In genomic region chr6:101080597-101080996, GRCh38 we compare ENCODE assay signal across 15 cellular contexts.
DNase-seq lines count a peak whose midpoint lies in the region; ATAC-seq and TF ChIP-seq lines count a peak whose summit lies in the region.
"Had no signal": no experiment of that assay in that cellular context is flagged by ENCODE, and none has a peak within 500 bp of the region (broad histone marks: within the 10 kb centered on the region; RNA-seq: fewer than 3 reads in every experiment).

No MANE protein-coding gene starts in this region.

- no peak overlapping the region for H3K4me3 ChIP-seq in epithelial cell of esophagus (ENCODE audit: low read length)
- H3K4me3 ChIP-seq in retinal pigment epithelial cell (ENCODE audit: low read length), result no peak overlapping the region
- H3K4me3 ChIP-seq: heart right ventricle, uterus had no signal

- TF ChIP-seq CTCF in epithelial cell of esophagus (IDR thresholded peaks at IDR 0.05; ENCODE audit: insufficient read depth, low read depth, low read length, missing control alignments), result no peak
- no peak for TF ChIP-seq CTCF in retinal pigment epithelial cell (conservative IDR thresholded peaks at IDR 0.05; ENCODE audit: low read depth, low read length)

- intact Hi-C loops in left cardiac atrium (cut with DNase I), result no loop called here

- ATAC-seq in GM18517 (IDR thresholded peaks at IDR 0.05; ENCODE audit: unreplicated experiment), result no peak
- no peak for ATAC-seq in left cardiac atrium
- ATAC-seq: heart right ventricle had no signal

- in situ Hi-C loops in G401 (cut with HindIII; ENCODE audit: low sequenced_read_pairs), result no loop called here
- in situ Hi-C loops in ACHN (cut with HindIII; ENCODE audit: low pct_ligation_motif_present, low pct_unique_long_range_greater_than_20kb, low sequenced_read_pairs), result no loop called here

- DNase-seq in GM03348 (ENCODE audit: low spot score) (peak; percentile 12), NCI-H69 (lab: John Stamatoyannopoulos, UW) (peak; percentile 9), epithelial cell of esophagus (ENCODE audit: low read depth) (peak; percentile 90), retinal pigment epithelial cell (ENCODE audit: low read depth) (peak; percentile 52), G401 (ENCODE audit: low spot score) (no peak), left cardiac atrium (no peak), ACHN (no peak)
- DNase-seq: activated CD4-positive, alpha-beta T cell treated with anti-CD3 and anti-CD28 coated beads, Interleukin-2, amount 10 ng/mL, durations not matched to agents 24 days and 14 days; CD4-positive, CD25-positive, alpha-beta regulatory T cell; DND-41; heart right ventricle; SHP77 treated with DMSO at 0.1 percent for 48 hours; T1000; uterus had no signal

Comparison
In these comparisons a context has a peak if more than half of its experiments do, and no peak if none do; other contexts are left out.
1. DNase-seq: peak in GM03348 (single experiment), NCI-H69 (single experiment), epithelial cell of esophagus (single experiment) and retinal pigment epithelial cell (single experiment); none in G401 (single experiment), left cardiac atrium (single experiment) and ACHN (single experiment).